ENCODE assay signal across 23 cellular contexts in genomic region chr10:47167591-47167990, GRCh38.
DNase-seq lines count a peak whose midpoint lies in the region; ATAC-seq and TF ChIP-seq lines count a peak whose summit lies in the region.
"Had no signal": no experiment of that assay in that cellular context is flagged by ENCODE, and none has a peak within 500 bp of the region (broad histone marks: within the 10 kb centered on the region; RNA-seq: fewer than 3 reads in every experiment).

No MANE protein-coding gene starts in this region.

- H3K36me3 Mint-ChIP-seq in CD8-positive, alpha-beta T cell = no peaks in the 10 kb centered on the region
- no peaks in the 10 kb centered on the region for H3K36me3 Mint-ChIP-seq in endothelial cell (ENCODE audit: low read depth, unreplicated experiment)

- peak overlapping the region; percentile 41 for H3K27ac Mint-ChIP-seq in CD8-positive, alpha-beta T cell
- no peak overlapping the region for H3K27ac Mint-ChIP-seq in endothelial cell (ENCODE audit: unreplicated experiment)
- H3K27ac Mint-ChIP-seq: activated T-cell treated with anti-CD3 and anti-CD28 coated beads, Interleukin-2, amount 50 U/mL, for 24 hours; GM23338 had no signal

- POLR2A ChIA-PET in CD8-positive, alpha-beta T cell (lab: Charles Lee) = interaction anchor here (2.3 kb wide), 1 partner anchor 8 kb away, joined by 7 read pairs; no protein-coding TSS in a partner anchor

- no peak for TF ChIP-seq CTCF in CD8-positive, alpha-beta T cell (IDR thresholded peaks at IDR 0.05)
- TF ChIP-seq CTCF in suprapubic skin (IDR thresholded peaks at IDR 0.05) (no peak), omental fat pad (IDR thresholded peaks at IDR 0.05) (no peak), endothelial cell (IDR thresholded peaks at IDR 0.05; ENCODE audit: unreplicated experiment) (no peak)

- H3K27me3 ChIP-seq in CD8-positive, alpha-beta T cell (ENCODE audit: insufficient read depth, low read length) = no peaks in the 10 kb centered on the region
- H3K27me3 ChIP-seq in suprapubic skin = no peaks in the 10 kb centered on the region
- H3K27me3 ChIP-seq: sigmoid colon had no signal

- TF ChIP-seq EP300 in suprapubic skin (IDR thresholded peaks at IDR 0.05) = no peak

- peaks cover 23% of the 10 kb centered on the region for H3K4me1 ChIP-seq in CD8-positive, alpha-beta T cell (ENCODE audit: insufficient read depth, low read length)
- peaks cover 25% of the 10 kb centered on the region for H3K4me1 ChIP-seq in suprapubic skin

- peaks cover 3% of the 10 kb centered on the region for H3K9me3 Mint-ChIP-seq in CD8-positive, alpha-beta T cell
- no peaks in the 10 kb centered on the region for H3K9me3 Mint-ChIP-seq in endothelial cell (ENCODE audit: unreplicated experiment)

- TF ChIP-seq POLR2A in suprapubic skin (IDR thresholded peaks at IDR 0.05) = no peak

- DNase-seq in CD8-positive, alpha-beta T cell = no peak
- DNase-seq in RPMI7951 (ENCODE audit: low read depth) = peak; percentile 15
- peak; percentile 10 for DNase-seq in fibroblast of peridontal ligament (ENCODE audit: extremely low read depth)
- DNase-seq in suprapubic skin (ENCODE audit: low spot score in 2 of 2) = no peak
- no peak for DNase-seq in omental fat pad (ENCODE audit: low spot score)
- no peak for DNase-seq in cerebellar nuclear complex (lab: John Stamatoyannopoulos, UW)
- DNase-seq in putamen (ENCODE audit: low spot score) = no peak
- no peak for DNase-seq in endothelial cell (ENCODE audit: low spot score)
- DNase-seq: activated T-cell treated with anti-CD3 and anti-CD28 coated beads, Interleukin-2, amount 50 U/mL, for 24 hours; AML-193; caudate nucleus; DMS 273 treated with DMSO at 0.1 percent for 48 hours; effector memory CD4-positive, alpha-beta T cell; left colon; NCI-H1105 treated with DMSO at 0.1 percent for 48 hours; NCI-H2171 treated with DMSO at 0.1 percent for 48 hours; occipital lobe; stimulated activated CD4-positive, alpha-beta T cell treated with anti-CD3 and anti-CD28 coated beads, Interleukin-1b, Interleukin-23, amount 100 ng/mL, for 48 hours; SW 1271 had no signal

- ATAC-seq in CD8-positive, alpha-beta T cell = no peak
- no peak for ATAC-seq in omental fat pad (ENCODE audit: low FRiP score)
- ATAC-seq: foreskin keratinocyte, GM23338, left colon had no signal

- no peaks in the 10 kb centered on the region for H3K27me3 Mint-ChIP-seq in CD8-positive, alpha-beta T cell (ENCODE audit: low read depth)
- peaks cover 1% of the 10 kb centered on the region for H3K27me3 Mint-ChIP-seq in endothelial cell (ENCODE audit: unreplicated experiment)
- H3K27me3 Mint-ChIP-seq: activated T-cell treated with anti-CD3 and anti-CD28 coated beads, Interleukin-2, amount 50 U/mL, for 24 hours had no signal

- no peak overlapping the region for H3K27ac ChIP-seq in CD8-positive, alpha-beta T cell (ENCODE audit: low read depth, low read length)
- peak overlapping the region; percentile 11 for H3K27ac ChIP-seq in suprapubic skin
- H3K27ac ChIP-seq: foreskin keratinocyte had no signal

- H3K4me3 ChIP-seq in CD8-positive, alpha-beta T cell (ENCODE audit: low read depth, low read length) = no peak overlapping the region
- H3K4me3 ChIP-seq in suprapubic skin = no peak overlapping the region
- H3K4me3 ChIP-seq: GM23338, K562, sigmoid colon had no signal

- no peaks in the 10 kb centered on the region for H3K9me3 ChIP-seq in CD8-positive, alpha-beta T cell (ENCODE audit: low read length)
- H3K9me3 ChIP-seq in suprapubic skin = no peaks in the 10 kb centered on the region
- H3K9me3 ChIP-seq: sigmoid colon had no signal

- intact Hi-C loops in CD8-positive, alpha-beta T cell (cut with DNase I, micrococcal nuclease) = loop anchor here (5.0 to 10.0 kb wide), 4 partner anchors 40 to 137 kb away; partner anchors contain the start of gene GDF10 (in 1 of the 2)

- 64% methylated on average over 2 of the region's 2 CpGs for WGBS in suprapubic skin

- CTCF ChIA-PET in CD8-positive, alpha-beta T cell (lab: Charles Lee) = no interaction called here

- no peak overlapping the region for H3K4me3 Mint-ChIP-seq in CD8-positive, alpha-beta T cell
- no peak overlapping the region for H3K4me3 Mint-ChIP-seq in endothelial cell (ENCODE audit: unreplicated experiment)
- H3K4me3 Mint-ChIP-seq: activated T-cell treated with anti-CD3 and anti-CD28 coated beads, Interleukin-2, amount 50 U/mL, for 24 hours; GM23338 had no signal

- H3K36me3 ChIP-seq in CD8-positive, alpha-beta T cell (ENCODE audit: insufficient read depth, low read length) = no peaks in the 10 kb centered on the region
- H3K36me3 ChIP-seq in suprapubic skin = no peaks in the 10 kb centered on the region
- H3K36me3 ChIP-seq: sigmoid colon had no signal

- H3K4me1 Mint-ChIP-seq in CD8-positive, alpha-beta T cell (ENCODE audit: low read depth) = peaks cover 31% of the 10 kb centered on the region
- no peaks in the 10 kb centered on the region for H3K4me1 Mint-ChIP-seq in endothelial cell (ENCODE audit: unreplicated experiment)
- H3K4me1 Mint-ChIP-seq: GM23338 had no signal

Comparison
In these comparisons a context has a peak if more than half of its experiments do, and no peak if none do; other contexts are left out.
1. DNase-seq: peak in RPMI7951 (single experiment) and fibroblast of peridontal ligament (single experiment); none in CD8-positive, alpha-beta T cell (0 of 7), suprapubic skin (0 of 2), omental fat pad (single experiment), cerebellar nuclear complex (0 of 2), putamen (single experiment) and endothelial cell (single experiment).